In genomic region chr21:41213081-41213480, GRCh38 we compare ENCODE assay signal across 12 cellular contexts. TPM values are rescaled to one million over a fixed set of nuclear protein-coding genes. Genes with fewer than 3 reads are reported as not detected.
A peak's percentile ranks its signal among the peaks of the same experiment; 100 is the strongest.
DNase-seq lines count a peak whose midpoint lies in the region; TF ChIP-seq lines count a peak whose summit lies in the region.
"Had no signal": no experiment of that assay in that cellular context is flagged by ENCODE, and none has a peak within 500 bp of the region (broad histone marks: within the 10 kb centered on the region; RNA-seq: fewer than 3 reads in every experiment).

No MANE protein-coding gene starts in this region.

- no peaks in the 10 kb centered on the region for H3K36me3 Mint-ChIP-seq in brain
- H3K36me3 Mint-ChIP-seq in glutamatergic neuron (ENCODE audit: unreplicated experiment) = no peaks in the 10 kb centered on the region
- no peaks in the 10 kb centered on the region for H3K36me3 Mint-ChIP-seq in neural crest cell (ENCODE audit: low read depth)
- H3K36me3 Mint-ChIP-seq: CD4-positive, CD25-positive, alpha-beta regulatory T cell had no signal

- no peak overlapping the region for H3K4me3 ChIP-seq in dorsolateral prefrontal cortex
- H3K4me3 ChIP-seq: BLaER1 treated with 17β-estradiol and CSF1 and Interleukin-3, amounts not matched to agents 10 nM and 100 nM had no signal

- H3K27me3 Mint-ChIP-seq in brain = no peaks in the 10 kb centered on the region
- H3K27me3 Mint-ChIP-seq in glutamatergic neuron (ENCODE audit: unreplicated experiment) = peaks cover 10% of the 10 kb centered on the region
- no peaks in the 10 kb centered on the region for H3K27me3 Mint-ChIP-seq in neural crest cell (ENCODE audit: low read depth)
- H3K27me3 Mint-ChIP-seq: CD4-positive, CD25-positive, alpha-beta regulatory T cell had no signal

- H3K4me3 Mint-ChIP-seq in brain = no peak overlapping the region
- H3K4me3 Mint-ChIP-seq in glutamatergic neuron (ENCODE audit: unreplicated experiment) = no peak overlapping the region
- H3K4me3 Mint-ChIP-seq in neural crest cell = no peak overlapping the region
- H3K4me3 Mint-ChIP-seq: CD4-positive, CD25-positive, alpha-beta regulatory T cell had no signal

- H3K4me1 Mint-ChIP-seq in brain (peaks cover 44% of the 10 kb centered on the region), glutamatergic neuron (ENCODE audit: low read depth, unreplicated experiment) (peaks cover 9% of the 10 kb centered on the region), neural crest cell (peaks cover 46% of the 10 kb centered on the region)
- H3K4me1 Mint-ChIP-seq: CD4-positive, CD25-positive, alpha-beta regulatory T cell had no signal

- H3K27ac Mint-ChIP-seq in brain (peak overlapping the region in 3 of 5 experiments; percentile 6 to 23 (median 6)), glutamatergic neuron (ENCODE audit: unreplicated experiment) (peak overlapping the region; percentile 42), neural crest cell (ENCODE audit: unreplicated experiment) (peak overlapping the region; percentile 10)
- H3K27ac Mint-ChIP-seq: CD4-positive, CD25-positive, alpha-beta regulatory T cell had no signal

- H3K27me3 ChIP-seq in dorsolateral prefrontal cortex = no peaks in the 10 kb centered on the region
- H3K27me3 ChIP-seq: BLaER1 treated with 17β-estradiol and CSF1 and Interleukin-3, amounts not matched to agents 10 nM and 100 nM had no signal

- in situ Hi-C loops in GM13977 (cut with MboI; ENCODE audit: low pct_unique_long_range_greater_than_20kb, low sequenced_read_pairs, unreplicated experiment) = no loop called here

- H3K27ac ChIP-seq in dorsolateral prefrontal cortex = no peak overlapping the region
- H3K27ac ChIP-seq: BLaER1 treated with 17β-estradiol and CSF1 and Interleukin-3, amounts not matched to agents 10 nM and 100 nM had no signal

- no peak for DNase-seq in glutamatergic neuron
- DNase-seq in neural crest cell (ENCODE audit: low read depth, low spot score) = no peak
- DNase-seq in T1000 (lab: John Stamatoyannopoulos, UW) = no peak
- no peak for DNase-seq in GM13977 (ENCODE audit: low spot score)
- no peak for DNase-seq in dorsolateral prefrontal cortex
- DNase-seq in COLO829 (ENCODE audit: low spot score) = no peak
- DNase-seq: ACHN; Calu3; CD4-positive, CD25-positive, alpha-beta regulatory T cell; DMS 273 treated with DMSO at 0.1 percent for 48 hours had no signal

- intact Hi-C loops in dorsolateral prefrontal cortex (cut with DNase I) = no loop called here

- no peak for TF ChIP-seq CTCF in brain (conservative IDR thresholded peaks at IDR 0.05)
- no peak for TF ChIP-seq CTCF in glutamatergic neuron (IDR thresholded peaks at IDR 0.05; ENCODE audit: partially characterized antibody, unreplicated experiment)
- TF ChIP-seq CTCF in neural crest cell (conservative IDR thresholded peaks at IDR 0.05) = no peak
- TF ChIP-seq CTCF in GM13977 (IDR thresholded peaks at IDR 0.05; ENCODE audit: extremely low read depth, insufficient read depth, missing control alignments) = no peak
- TF ChIP-seq CTCF in dorsolateral prefrontal cortex (IDR thresholded peaks at IDR 0.05 in 54 of 56, conservative IDR thresholded peaks at IDR 0.05 in 2 of 56; ENCODE audit: low read depth in 1 of 56, partially characterized antibody in 56 of 56) = no peak

- H3K9me3 Mint-ChIP-seq in brain (peaks cover 0 to 3% (median 0%) of the 10 kb centered on the region in 5 experiments), glutamatergic neuron (ENCODE audit: unreplicated experiment) (peaks cover 8% of the 10 kb centered on the region), neural crest cell (no peaks in the 10 kb centered on the region)

RNA-seq across cellular contexts. Expression of gene BACE2, which starts 45.1 kb away (rescaled TPM):
- polyA plus RNA-seq in brain (ENCODE audit: insufficient read depth, low read depth, low replicate concordance) = 4.6 TPM
- total RNA-seq in glutamatergic neuron (ENCODE audit: unreplicated experiment) (not detected), neural crest cell (16.9 and 17.4 TPM in 2 replicates), dorsolateral prefrontal cortex (10 to 100 TPM in 87 of 120 experiments, 1 to 10 TPM in 33; 4.1 to 30.8 (median 12.2) TPM)
